8 cellular contexts compared by ENCODE assay signal in the genomic region with DNA sequence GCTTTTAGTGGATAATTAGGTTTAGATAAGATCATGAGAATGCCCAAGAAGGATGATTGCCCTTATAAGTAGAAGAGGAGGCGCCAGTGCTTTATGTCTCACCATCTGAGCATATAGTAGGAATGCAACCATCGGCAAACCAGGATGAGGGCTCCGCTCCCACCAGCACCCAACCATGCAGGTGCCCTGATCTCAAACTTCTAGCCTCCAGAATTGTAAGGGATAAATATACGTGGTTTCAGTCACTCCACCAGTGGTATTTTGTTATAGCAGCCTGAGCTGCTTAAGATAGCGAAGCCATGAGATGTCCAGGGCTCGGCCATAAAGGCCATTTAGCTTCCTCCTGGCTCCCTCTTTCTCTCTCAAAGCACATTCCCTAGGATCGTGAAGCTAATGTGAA.
"Had no signal": no experiment of that assay in that cellular context is flagged by ENCODE, and none has a peak within 500 bp of the region (broad histone marks: within the 10 kb centered on the region; RNA-seq: fewer than 3 reads in every experiment).

No MANE protein-coding gene starts in this region.

- H3K9ac ChIP-seq: GM23248 had no signal

- H2AFZ ChIP-seq: GM23248 had no signal

- H3K4me1 ChIP-seq: HAP-1 had no signal

- H3K9me3 ChIP-seq: HAP-1 had no signal

- H3K4me3 ChIP-seq: GM23248, HAP-1, K562 had no signal

- H3K36me3 ChIP-seq: HAP-1 had no signal

- H3K4me3 Mint-ChIP-seq: HFFc6 had no signal

- H3K27ac ChIP-seq: GM23248 had no signal

- H3K27ac Mint-ChIP-seq: HFFc6 had no signal

- ATAC-seq: HCT116, K562 had no signal

- DNase-seq: GM23248, GOT3, H7, HFFc6, IMR-90 had no signal
